28 cellular contexts compared by ENCODE assay signal in the genomic region with DNA sequence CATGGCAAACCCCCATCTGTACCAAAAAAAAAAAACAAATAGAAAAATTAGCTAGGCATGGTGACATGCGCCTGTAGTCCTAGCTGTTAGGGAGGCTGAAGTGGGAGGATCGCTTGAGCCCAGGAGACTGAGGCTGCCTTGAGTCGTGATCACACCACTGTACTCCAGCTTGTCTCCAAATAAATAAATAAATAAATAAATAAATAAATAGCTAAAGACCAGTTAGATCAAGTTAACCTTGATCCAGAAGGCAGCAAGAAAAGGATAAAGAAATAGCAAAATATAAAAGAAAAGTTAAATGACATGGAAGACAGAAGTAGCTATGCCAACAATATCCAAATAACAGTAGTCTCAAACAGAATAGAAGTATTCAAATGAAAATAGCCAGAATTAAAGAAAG.
"Had no signal": no experiment of that assay in that cellular context is flagged by ENCODE, and none has a peak within 500 bp of the region (broad histone marks: within the 10 kb centered on the region; RNA-seq: fewer than 3 reads in every experiment).

No MANE protein-coding gene starts in this region.

- H3K36me3 ChIP-seq: suprapubic skin, transverse colon, upper lobe of right lung, uterus had no signal

- FAIRE-seq: endothelial cell of umbilical vein had no signal

- ATAC-seq: foreskin keratinocyte; heart right ventricle; naive thymus-derived CD8-positive, alpha-beta T cell; psoas muscle; right cardiac atrium; stimulated activated naive CD8-positive, alpha-beta T cell treated with anti-CD3 and anti-CD28 coated beads, Interleukin-15, amount 100 ng/mL, for 72 hours; upper lobe of right lung had no signal

- H3K4me3 ChIP-seq: coronary artery, esophagus muscularis mucosa, heart right ventricle, psoas muscle, skin epidermis, suprapubic skin, transverse colon, upper lobe of right lung, uterus had no signal

- DNase-seq: dermis blood vessel endothelial cell; effector memory CD4-positive, alpha-beta T cell; foreskin keratinocyte; glutamatergic neuron; heart right ventricle; hypothalamus; immature natural killer cell; islet precursor cell; mesendoderm; midbrain; naive thymus-derived CD8-positive, alpha-beta T cell; nephron progenitor cell; nucleus accumbens; psoas muscle; right cardiac atrium; stimulated activated CD4-positive, alpha-beta T cell treated with anti-CD3 and anti-CD28 coated beads, Interleukin-15, amount 100 ng/mL, for 24 hours; stimulated activated CD4-positive, alpha-beta T cell treated with anti-CD3 and anti-CD28 coated beads, Interleukin-4, amount 100 ng/mL, for 1 hour; stimulated activated CD8-positive, alpha-beta memory T cell treated with anti-CD3 and anti-CD28 coated beads, Interleukin-4, amount 100 ng/mL, for 48 hours; stimulated activated naive CD4-positive, alpha-beta T cell; stimulated activated naive CD8-positive, alpha-beta T cell treated with anti-CD3 and anti-CD28 coated beads, Interleukin-15, amount 100 ng/mL, for 72 hours; transverse colon; upper lobe of right lung; uterus had no signal

- H3K27ac ChIP-seq: coronary artery, psoas muscle, suprapubic skin, upper lobe of right lung had no signal

- H3K4me1 Mint-ChIP-seq: immature natural killer cell; stimulated activated naive CD8-positive, alpha-beta T cell treated with anti-CD3 and anti-CD28 coated beads, Interleukin-15, amount 100 ng/mL, for 72 hours had no signal

- H3K27me3 Mint-ChIP-seq: naive thymus-derived CD8-positive, alpha-beta T cell; stimulated activated naive CD8-positive, alpha-beta T cell treated with anti-CD3 and anti-CD28 coated beads, Interleukin-15, amount 100 ng/mL, for 72 hours had no signal

- H3K27ac Mint-ChIP-seq: nephron progenitor cell; stimulated activated naive CD8-positive, alpha-beta T cell treated with anti-CD3 and anti-CD28 coated beads, Interleukin-15, amount 100 ng/mL, for 72 hours had no signal

- H3K9me3 ChIP-seq: esophagus muscularis mucosa, heart right ventricle, psoas muscle, suprapubic skin, transverse colon, upper lobe of right lung, uterus had no signal

- H3K9me3 Mint-ChIP-seq: immature natural killer cell; naive thymus-derived CD8-positive, alpha-beta T cell; nephron progenitor cell; stimulated activated naive CD8-positive, alpha-beta T cell treated with anti-CD3 and anti-CD28 coated beads, Interleukin-15, amount 100 ng/mL, for 72 hours had no signal

- H3K27me3 ChIP-seq: esophagus muscularis mucosa, foreskin keratinocyte, heart right ventricle, suprapubic skin, transverse colon, upper lobe of right lung, uterus had no signal

- H3K4me1 ChIP-seq: psoas muscle, upper lobe of right lung had no signal

- H3K4me3 Mint-ChIP-seq: immature natural killer cell; naive thymus-derived CD8-positive, alpha-beta T cell; nephron progenitor cell; stimulated activated naive CD8-positive, alpha-beta T cell treated with anti-CD3 and anti-CD28 coated beads, Interleukin-15, amount 100 ng/mL, for 72 hours had no signal
